14 cellular contexts compared by ENCODE assay signal in the genomic region with DNA sequence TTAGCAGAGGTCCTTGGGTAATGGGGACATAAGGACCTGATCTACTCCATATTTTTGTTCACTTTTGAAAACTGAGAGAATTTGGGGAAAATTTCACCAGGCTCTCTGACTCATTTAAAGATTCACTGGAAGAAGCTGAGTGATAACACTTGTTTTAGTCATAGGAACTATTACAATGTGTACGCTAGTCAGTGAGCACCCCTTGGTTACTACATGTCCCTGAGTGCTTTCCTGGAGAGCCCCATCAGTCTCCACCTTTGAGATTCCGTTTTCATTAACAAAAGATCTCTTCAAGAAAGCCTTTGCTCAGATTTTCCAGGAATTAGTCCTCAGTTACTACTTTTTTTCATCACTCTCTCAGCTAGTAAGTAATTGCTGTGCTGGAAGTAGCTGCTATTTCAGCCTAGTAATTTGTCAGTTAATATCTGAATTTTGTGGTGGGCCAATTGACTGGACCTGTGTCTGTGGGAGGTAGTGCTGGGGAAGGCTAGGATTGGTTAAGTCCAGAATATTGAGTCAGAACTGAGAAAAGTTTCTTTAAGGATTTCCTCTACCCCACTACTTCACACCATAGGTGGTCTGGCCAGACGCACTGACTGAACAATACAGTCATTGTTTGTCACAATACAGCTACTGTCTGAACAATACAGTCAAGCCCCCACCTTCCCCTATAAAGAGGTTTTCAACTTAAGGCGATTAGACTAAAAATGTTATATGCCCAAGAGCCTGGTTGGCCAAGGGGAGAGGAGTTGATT.
"Had no signal": no experiment of that assay in that cellular context is flagged by ENCODE, and none has a peak within 500 bp of the region (broad histone marks: within the 10 kb centered on the region; RNA-seq: fewer than 3 reads in every experiment).

No MANE protein-coding gene starts in this region.

- H3K9me3 ChIP-seq: right lobe of liver, testis had no signal

- H3K27me3 ChIP-seq: breast epithelium, dorsolateral prefrontal cortex, right lobe of liver, spleen, testis had no signal

- DNase-seq: activated CD4-positive, alpha-beta T cell treated with anti-CD3 and anti-CD28 coated beads, Interleukin-2, amount 10 ng/mL, durations not matched to agents 24 days and 14 days; activated naive CD4-positive, alpha-beta T cell treated with Interleukin-2 at 50 U/mL for 16 hours; amniotic stem cell; dorsolateral prefrontal cortex; occipital lobe; right lobe of liver; spleen; stimulated activated CD4-positive, alpha-beta T cell treated with anti-CD3 and anti-CD28 coated beads, Interleukin-2, amount 100 ng/mL, for 48 hours; testis had no signal

- H3K4me1 ChIP-seq: breast epithelium, right lobe of liver, spleen, testis had no signal

- ATAC-seq: esophagus mucosa; natural killer cell treated with Interleukin-12 subunit alpha and Interleukin-12 subunit beta and Interleukin-15 and Interleukin-18, amount 100 ng/mL, for 72 hours; right lobe of liver; WTC11 had no signal

- H3K4me3 ChIP-seq: breast epithelium, dorsolateral prefrontal cortex, right lobe of liver, spleen, testis had no signal

- H3K36me3 ChIP-seq: breast epithelium, right lobe of liver, spleen had no signal

- FAIRE-seq: endometrium had no signal

- H3K27ac ChIP-seq: breast epithelium, dorsolateral prefrontal cortex, right lobe of liver, spleen, testis had no signal
